2 cellular contexts compared by ENCODE assay signal in genomic region chr1:244094880-244095522, GRCh38.
A peak's percentile ranks its signal among the peaks of the same experiment; 100 is the strongest.
TF ChIP-seq lines count a peak whose summit lies in the region.

No MANE protein-coding gene starts in this region.

TF ChIP-seq in liver, 16 proteins besides CTCF, POLR2A, EP300 and RAD21:
- TF ChIP-seq NR2F2 (IDR thresholded peaks at IDR 0.05) (no peak), FOXA1 (IDR thresholded peaks at IDR 0.05) (peak; percentile 69), RXRA (IDR thresholded peaks at IDR 0.05) (peak; percentile 90 to 93), HNF4A (conservative IDR thresholded peaks at IDR 0.05) (peak; percentile 70 to 83), ATF3 (IDR thresholded peaks at IDR 0.05) (peak; percentile 31), YY1 (IDR thresholded peaks at IDR 0.05) (peak; percentile 85), TAF1 (conservative IDR thresholded peaks at IDR 0.05) (no peak), EGR1 (IDR thresholded peaks at IDR 0.05; ENCODE audit: low read depth in 2 of 2) (no peak), GABPA (IDR thresholded peaks at IDR 0.05 in 1 of 2, conservative IDR thresholded peaks at IDR 0.05 in 1 of 2) (no peak), HNF4G (IDR thresholded peaks at IDR 0.05) (peak; percentile 21), JUND (IDR thresholded peaks at IDR 0.05) (peak in 1 of 2 donors; percentile 67), SP1 (IDR thresholded peaks at IDR 0.05) (peak; percentile 78), FOXA2 (IDR thresholded peaks at IDR 0.05) (peak; percentile 62)
- TF ChIP-seq, protein P1, sequence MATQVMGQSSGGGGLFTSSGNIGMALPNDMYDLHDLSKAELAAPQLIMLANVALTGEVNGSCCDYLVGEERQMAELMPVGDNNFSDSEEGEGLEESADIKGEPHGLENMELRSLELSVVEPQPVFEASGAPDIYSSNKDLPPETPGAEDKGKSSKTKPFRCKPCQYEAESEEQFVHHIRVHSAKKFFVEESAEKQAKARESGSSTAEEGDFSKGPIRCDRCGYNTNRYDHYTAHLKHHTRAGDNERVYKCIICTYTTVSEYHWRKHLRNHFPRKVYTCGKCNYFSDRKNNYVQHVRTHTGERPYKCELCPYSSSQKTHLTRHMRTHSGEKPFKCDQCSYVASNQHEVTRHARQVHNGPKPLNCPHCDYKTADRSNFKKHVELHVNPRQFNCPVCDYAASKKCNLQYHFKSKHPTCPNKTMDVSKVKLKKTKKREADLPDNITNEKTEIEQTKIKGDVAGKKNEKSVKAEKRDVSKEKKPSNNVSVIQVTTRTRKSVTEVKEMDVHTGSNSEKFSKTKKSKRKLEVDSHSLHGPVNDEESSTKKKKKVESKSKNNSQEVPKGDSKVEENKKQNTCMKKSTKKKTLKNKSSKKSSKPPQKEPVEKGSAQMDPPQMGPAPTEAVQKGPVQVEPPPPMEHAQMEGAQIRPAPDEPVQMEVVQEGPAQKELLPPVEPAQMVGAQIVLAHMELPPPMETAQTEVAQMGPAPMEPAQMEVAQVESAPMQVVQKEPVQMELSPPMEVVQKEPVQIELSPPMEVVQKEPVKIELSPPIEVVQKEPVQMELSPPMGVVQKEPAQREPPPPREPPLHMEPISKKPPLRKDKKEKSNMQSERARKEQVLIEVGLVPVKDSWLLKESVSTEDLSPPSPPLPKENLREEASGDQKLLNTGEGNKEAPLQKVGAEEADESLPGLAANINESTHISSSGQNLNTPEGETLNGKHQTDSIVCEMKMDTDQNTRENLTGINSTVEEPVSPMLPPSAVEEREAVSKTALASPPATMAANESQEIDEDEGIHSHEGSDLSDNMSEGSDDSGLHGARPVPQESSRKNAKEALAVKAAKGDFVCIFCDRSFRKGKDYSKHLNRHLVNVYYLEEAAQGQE (IDR thresholded peaks at IDR 0.05): peak; percentile 64
- TF ChIP-seq, protein P2, sequence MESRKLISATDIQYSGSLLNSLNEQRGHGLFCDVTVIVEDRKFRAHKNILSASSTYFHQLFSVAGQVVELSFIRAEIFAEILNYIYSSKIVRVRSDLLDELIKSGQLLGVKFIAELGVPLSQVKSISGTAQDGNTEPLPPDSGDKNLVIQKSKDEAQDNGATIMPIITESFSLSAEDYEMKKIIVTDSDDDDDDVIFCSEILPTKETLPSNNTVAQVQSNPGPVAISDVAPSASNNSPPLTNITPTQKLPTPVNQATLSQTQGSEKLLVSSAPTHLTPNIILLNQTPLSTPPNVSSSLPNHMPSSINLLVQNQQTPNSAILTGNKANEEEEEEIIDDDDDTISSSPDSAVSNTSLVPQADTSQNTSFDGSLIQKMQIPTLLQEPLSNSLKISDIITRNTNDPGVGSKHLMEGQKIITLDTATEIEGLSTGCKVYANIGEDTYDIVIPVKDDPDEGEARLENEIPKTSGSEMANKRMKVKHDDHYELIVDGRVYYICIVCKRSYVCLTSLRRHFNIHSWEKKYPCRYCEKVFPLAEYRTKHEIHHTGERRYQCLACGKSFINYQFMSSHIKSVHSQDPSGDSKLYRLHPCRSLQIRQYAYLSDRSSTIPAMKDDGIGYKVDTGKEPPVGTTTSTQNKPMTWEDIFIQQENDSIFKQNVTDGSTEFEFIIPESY (IDR thresholded peaks at IDR 0.05): peak; percentile 41
- TF ChIP-seq, protein P3, sequence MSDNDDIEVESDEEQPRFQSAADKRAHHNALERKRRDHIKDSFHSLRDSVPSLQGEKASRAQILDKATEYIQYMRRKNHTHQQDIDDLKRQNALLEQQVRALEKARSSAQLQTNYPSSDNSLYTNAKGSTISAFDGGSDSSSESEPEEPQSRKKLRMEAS (IDR thresholded peaks at IDR 0.05): peak; percentile 48

TF ChIP-seq in HepG2, 621 proteins besides CTCF, POLR2A, EP300 and RAD21:
- TF ChIP-seq PCBP2 (optimal IDR thresholded peaks at IDR 0.05; ENCODE audit: low read depth, low read length, poor library complexity, severe bottlenecking) (no peak), CBFB (CRISPR knock-in tag; IDR thresholded peaks at IDR 0.05) (no peak), BCL6 (CRISPR knock-in tag; IDR thresholded peaks at IDR 0.05) (no peak), ZNF776 (CRISPR knock-in tag; IDR thresholded peaks at IDR 0.05) (no peak), HOXA7 (CRISPR knock-in tag; IDR thresholded peaks at IDR 0.05) (no peak), HOXA5 (CRISPR knock-in tag; IDR thresholded peaks at IDR 0.05) (no peak), ZSCAN9 (CRISPR knock-in tag; IDR thresholded peaks at IDR 0.05; ENCODE audit: borderline replicate concordance) (no peak), TGIF2 (CRISPR knock-in tag; IDR thresholded peaks at IDR 0.05) (no peak), PHF20 (CRISPR knock-in tag; IDR thresholded peaks at IDR 0.05) (no peak), KLF12 (CRISPR knock-in tag; IDR thresholded peaks at IDR 0.05; ENCODE audit: borderline replicate concordance) (no peak), SMAD1 (CRISPR knock-in tag; IDR thresholded peaks at IDR 0.05; ENCODE audit: borderline replicate concordance, low read depth) (no peak), ZNF329 (CRISPR knock-in tag; IDR thresholded peaks at IDR 0.05; ENCODE audit: low read depth) (no peak), ZNF253 (CRISPR knock-in tag; IDR thresholded peaks at IDR 0.05; ENCODE audit: borderline replicate concordance) (no peak)
- TF ChIP-seq, protein P4, sequence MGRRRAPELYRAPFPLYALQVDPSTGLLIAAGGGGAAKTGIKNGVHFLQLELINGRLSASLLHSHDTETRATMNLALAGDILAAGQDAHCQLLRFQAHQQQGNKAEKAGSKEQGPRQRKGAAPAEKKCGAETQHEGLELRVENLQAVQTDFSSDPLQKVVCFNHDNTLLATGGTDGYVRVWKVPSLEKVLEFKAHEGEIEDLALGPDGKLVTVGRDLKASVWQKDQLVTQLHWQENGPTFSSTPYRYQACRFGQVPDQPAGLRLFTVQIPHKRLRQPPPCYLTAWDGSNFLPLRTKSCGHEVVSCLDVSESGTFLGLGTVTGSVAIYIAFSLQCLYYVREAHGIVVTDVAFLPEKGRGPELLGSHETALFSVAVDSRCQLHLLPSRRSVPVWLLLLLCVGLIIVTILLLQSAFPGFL (CRISPR knock-in tag; IDR thresholded peaks at IDR 0.05): no peak
- TF ChIP-seq, protein P5, sequence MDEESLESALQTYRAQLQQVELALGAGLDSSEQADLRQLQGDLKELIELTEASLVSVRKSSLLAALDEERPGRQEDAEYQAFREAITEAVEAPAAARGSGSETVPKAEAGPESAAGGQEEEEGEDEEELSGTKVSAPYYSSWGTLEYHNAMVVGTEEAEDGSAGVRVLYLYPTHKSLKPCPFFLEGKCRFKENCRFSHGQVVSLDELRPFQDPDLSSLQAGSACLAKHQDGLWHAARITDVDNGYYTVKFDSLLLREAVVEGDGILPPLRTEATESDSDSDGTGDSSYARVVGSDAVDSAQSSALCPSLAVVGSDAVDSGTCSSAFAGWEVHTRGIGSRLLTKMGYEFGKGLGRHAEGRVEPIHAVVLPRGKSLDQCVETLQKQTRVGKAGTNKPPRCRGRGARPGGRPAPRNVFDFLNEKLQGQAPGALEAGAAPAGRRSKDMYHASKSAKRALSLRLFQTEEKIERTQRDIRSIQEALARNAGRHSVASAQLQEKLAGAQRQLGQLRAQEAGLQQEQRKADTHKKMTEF (CRISPR knock-in tag; IDR thresholded peaks at IDR 0.05): no peak
- TF ChIP-seq, protein P6, sequence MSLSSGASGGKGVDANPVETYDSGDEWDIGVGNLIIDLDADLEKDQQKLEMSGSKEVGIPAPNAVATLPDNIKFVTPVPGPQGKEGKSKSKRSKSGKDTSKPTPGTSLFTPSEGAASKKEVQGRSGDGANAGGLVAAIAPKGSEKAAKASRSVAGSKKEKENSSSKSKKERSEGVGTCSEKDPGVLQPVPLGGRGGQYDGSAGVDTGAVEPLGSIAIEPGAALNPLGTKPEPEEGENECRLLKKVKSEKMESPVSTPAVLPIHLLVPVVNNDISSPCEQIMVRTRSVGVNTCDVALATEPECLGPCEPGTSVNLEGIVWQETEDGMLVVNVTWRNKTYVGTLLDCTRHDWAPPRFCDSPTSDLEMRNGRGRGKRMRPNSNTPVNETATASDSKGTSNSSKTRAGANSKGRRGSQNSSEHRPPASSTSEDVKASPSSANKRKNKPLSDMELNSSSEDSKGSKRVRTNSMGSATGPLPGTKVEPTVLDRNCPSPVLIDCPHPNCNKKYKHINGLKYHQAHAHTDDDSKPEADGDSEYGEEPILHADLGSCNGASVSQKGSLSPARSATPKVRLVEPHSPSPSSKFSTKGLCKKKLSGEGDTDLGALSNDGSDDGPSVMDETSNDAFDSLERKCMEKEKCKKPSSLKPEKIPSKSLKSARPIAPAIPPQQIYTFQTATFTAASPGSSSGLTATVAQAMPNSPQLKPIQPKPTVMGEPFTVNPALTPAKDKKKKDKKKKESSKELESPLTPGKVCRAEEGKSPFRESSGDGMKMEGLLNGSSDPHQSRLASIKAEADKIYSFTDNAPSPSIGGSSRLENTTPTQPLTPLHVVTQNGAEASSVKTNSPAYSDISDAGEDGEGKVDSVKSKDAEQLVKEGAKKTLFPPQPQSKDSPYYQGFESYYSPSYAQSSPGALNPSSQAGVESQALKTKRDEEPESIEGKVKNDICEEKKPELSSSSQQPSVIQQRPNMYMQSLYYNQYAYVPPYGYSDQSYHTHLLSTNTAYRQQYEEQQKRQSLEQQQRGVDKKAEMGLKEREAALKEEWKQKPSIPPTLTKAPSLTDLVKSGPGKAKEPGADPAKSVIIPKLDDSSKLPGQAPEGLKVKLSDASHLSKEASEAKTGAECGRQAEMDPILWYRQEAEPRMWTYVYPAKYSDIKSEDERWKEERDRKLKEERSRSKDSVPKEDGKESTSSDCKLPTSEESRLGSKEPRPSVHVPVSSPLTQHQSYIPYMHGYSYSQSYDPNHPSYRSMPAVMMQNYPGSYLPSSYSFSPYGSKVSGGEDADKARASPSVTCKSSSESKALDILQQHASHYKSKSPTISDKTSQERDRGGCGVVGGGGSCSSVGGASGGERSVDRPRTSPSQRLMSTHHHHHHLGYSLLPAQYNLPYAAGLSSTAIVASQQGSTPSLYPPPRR (CRISPR knock-in tag; IDR thresholded peaks at IDR 0.05; ENCODE audit: borderline replicate concordance): no peak
- TF ChIP-seq, protein P7, sequence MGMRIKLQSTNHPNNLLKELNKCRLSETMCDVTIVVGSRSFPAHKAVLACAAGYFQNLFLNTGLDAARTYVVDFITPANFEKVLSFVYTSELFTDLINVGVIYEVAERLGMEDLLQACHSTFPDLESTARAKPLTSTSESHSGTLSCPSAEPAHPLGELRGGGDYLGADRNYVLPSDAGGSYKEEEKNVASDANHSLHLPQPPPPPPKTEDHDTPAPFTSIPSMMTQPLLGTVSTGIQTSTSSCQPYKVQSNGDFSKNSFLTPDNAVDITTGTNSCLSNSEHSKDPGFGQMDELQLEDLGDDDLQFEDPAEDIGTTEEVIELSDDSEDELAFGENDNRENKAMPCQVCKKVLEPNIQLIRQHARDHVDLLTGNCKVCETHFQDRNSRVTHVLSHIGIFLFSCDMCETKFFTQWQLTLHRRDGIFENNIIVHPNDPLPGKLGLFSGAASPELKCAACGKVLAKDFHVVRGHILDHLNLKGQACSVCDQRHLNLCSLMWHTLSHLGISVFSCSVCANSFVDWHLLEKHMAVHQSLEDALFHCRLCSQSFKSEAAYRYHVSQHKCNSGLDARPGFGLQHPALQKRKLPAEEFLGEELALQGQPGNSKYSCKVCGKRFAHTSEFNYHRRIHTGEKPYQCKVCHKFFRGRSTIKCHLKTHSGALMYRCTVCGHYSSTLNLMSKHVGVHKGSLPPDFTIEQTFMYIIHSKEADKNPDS (CRISPR knock-in tag; IDR thresholded peaks at IDR 0.05): no peak
